ENCODE assay signal across 12 cellular contexts in the genomic region with DNA sequence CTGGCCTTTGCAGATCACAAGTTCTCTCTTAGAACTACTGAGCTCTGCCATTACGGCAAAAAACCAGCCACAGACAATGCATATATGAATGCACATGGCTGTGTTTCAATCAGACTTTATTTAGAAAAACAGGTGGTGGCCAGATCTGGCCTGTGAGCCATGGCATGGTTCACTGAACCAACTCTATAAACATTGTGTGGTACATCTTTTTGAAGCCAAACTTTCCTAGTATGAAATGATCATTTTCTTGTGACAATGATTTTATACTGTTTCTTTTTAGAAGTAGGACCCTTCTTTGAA.
DNase-seq lines count a peak whose midpoint lies in the region; ATAC-seq, FAIRE-seq and TF ChIP-seq lines count a peak whose summit lies in the region.
"Had no signal": no experiment of that assay in that cellular context is flagged by ENCODE, and none has a peak within 500 bp of the region (broad histone marks: within the 10 kb centered on the region; RNA-seq: fewer than 3 reads in every experiment).

No MANE protein-coding gene starts in this region.

- H3K4me3 ChIP-seq in CD8-positive, alpha-beta T cell (ENCODE audit: low read depth, low read length): no peak overlapping the region
- H3K4me3 ChIP-seq in kidney (ENCODE audit: low read length in 2 of 2): no peak overlapping the region
- H3K4me3 ChIP-seq in transverse colon: no peak overlapping the region
- H3K4me3 ChIP-seq: adrenal gland, suprapubic skin had no signal

- H3K27ac ChIP-seq in CD8-positive, alpha-beta T cell (ENCODE audit: low read depth, low read length): no peak overlapping the region
- H3K27ac ChIP-seq in kidney (ENCODE audit: low read depth in 2 of 2, low read length in 2 of 2) (no peak overlapping the region), transverse colon (no peak overlapping the region)
- H3K27ac ChIP-seq: adrenal gland, suprapubic skin had no signal

- no peak for ATAC-seq in CD8-positive, alpha-beta T cell
- peak; percentile 40 for ATAC-seq in GM18867 (IDR thresholded peaks at IDR 0.05; ENCODE audit: unreplicated experiment)
- peak; percentile 40 for ATAC-seq in HG02943 (IDR thresholded peaks at IDR 0.05; ENCODE audit: low read depth, unreplicated experiment)
- ATAC-seq: esophagus mucosa had no signal

- no peak for TF ChIP-seq POLR2A in transverse colon (IDR thresholded peaks at IDR 0.05)

- H3K9ac ChIP-seq in kidney (ENCODE audit: low read length in 2 of 2): no peak overlapping the region

- POLR2A ChIA-PET in CD8-positive, alpha-beta T cell (lab: Charles Lee): interaction anchor here (1.0 to 7.5 kb wide), 11 partner anchors 8 to 109 kb away, joined by 3 to 115 read pairs (median 5); partner anchors contain the start of genes AMZ2, ARSG and SLC16A6
- POLR2A ChIA-PET in activated CD4-positive, alpha-beta memory T cell treated with anti-CD3 and anti-CD28 coated beads, Interleukin-2, amount 10 ng/mL, durations not matched to agents 7 days and 5 days (lab: Charles Lee): interaction anchor here (1.6 to 9.1 kb wide), 11 partner anchors 16 to 279 kb away, joined by 4 to 153 read pairs (median 27); partner anchors contain the start of genes AMZ2, ARSG, SLC16A6 and WIPI1

- CTCF ChIA-PET in CD8-positive, alpha-beta T cell (lab: Charles Lee): interaction anchor here (0.6 to 13.1 kb wide), 5 partner anchors 10 to 797 kb away, joined by 3 to 226 read pairs (median 7); no protein-coding TSS in a partner anchor
- CTCF ChIA-PET in activated CD4-positive, alpha-beta memory T cell treated with anti-CD3 and anti-CD28 coated beads, Interleukin-2, amount 10 ng/mL, durations not matched to agents 7 days and 5 days (lab: Charles Lee): interaction anchor here (0.6 to 10.0 kb wide), 10 partner anchors 10 to 316 kb away, joined by 3 to 105 read pairs (median 14); partner anchors contain the start of gene AMZ2

- no peak for FAIRE-seq in kidney (lab: Jason Lieb, UNC)

- peak overlapping the region; percentile 85 for H3K4me3 Mint-ChIP-seq in CD8-positive, alpha-beta T cell
- peak overlapping the region; percentile 81 for H3K4me3 Mint-ChIP-seq in activated CD4-positive, alpha-beta memory T cell treated with anti-CD3 and anti-CD28 coated beads, Interleukin-2, amount 10 ng/mL, durations not matched to agents 7 days and 5 days

- H3K27ac Mint-ChIP-seq in CD8-positive, alpha-beta T cell: peak overlapping the region; percentile 76
- H3K27ac Mint-ChIP-seq in activated CD4-positive, alpha-beta memory T cell treated with anti-CD3 and anti-CD28 coated beads, Interleukin-2, amount 10 ng/mL, durations not matched to agents 7 days and 5 days: peak overlapping the region; percentile 80

- H3K4me1 Mint-ChIP-seq in CD8-positive, alpha-beta T cell (ENCODE audit: low read depth): peaks cover 66% of the 10 kb centered on the region
- H3K4me1 Mint-ChIP-seq in activated CD4-positive, alpha-beta memory T cell treated with anti-CD3 and anti-CD28 coated beads, Interleukin-2, amount 10 ng/mL, durations not matched to agents 7 days and 5 days: peaks cover 52% of the 10 kb centered on the region

- intact Hi-C loops in CD8-positive, alpha-beta T cell (cut with DNase I, micrococcal nuclease): loop anchor here (5.0 to 10.0 kb wide), 5 partner anchors 65 to 330 kb away; partner anchors contain the start of genes AMZ2 (in 2 of the 2), KPNA2 (in 1 of the 2) and PRKAR1A (in 1 of the 2)
- intact Hi-C loops in kidney (cut with DNase I) (no loop called here), transverse colon (cut with DNase I; ENCODE audit: low total_unique reads) (no loop called here)

- in situ Hi-C loops in transverse colon (cut with MboI; ENCODE audit: low pct_ligation_motif_present in 1 of 4, low pct_unique_long_range_greater_than_20kb in 1 of 4, low sequenced_read_pairs in 3 of 4): no loop called here

- no peaks in the 10 kb centered on the region for H3K9me3 Mint-ChIP-seq in CD8-positive, alpha-beta T cell
- peaks cover 3% of the 10 kb centered on the region for H3K9me3 Mint-ChIP-seq in activated CD4-positive, alpha-beta memory T cell treated with anti-CD3 and anti-CD28 coated beads, Interleukin-2, amount 10 ng/mL, durations not matched to agents 7 days and 5 days

- no peaks in the 10 kb centered on the region for H3K9me3 ChIP-seq in CD8-positive, alpha-beta T cell (ENCODE audit: low read length)
- H3K9me3 ChIP-seq in kidney (ENCODE audit: control insufficient read depth in 1 of 2, low read length in 2 of 2): no peaks in the 10 kb centered on the region
- no peaks in the 10 kb centered on the region for H3K9me3 ChIP-seq in transverse colon
- H3K9me3 ChIP-seq: adrenal gland, suprapubic skin had no signal

- no peak for TF ChIP-seq CTCF in CD8-positive, alpha-beta T cell (IDR thresholded peaks at IDR 0.05)
- TF ChIP-seq CTCF in kidney (IDR thresholded peaks at IDR 0.05; ENCODE audit: borderline replicate concordance, extremely low read depth, insufficient read depth) (no peak), transverse colon (IDR thresholded peaks at IDR 0.05) (no peak)

- H3K36me3 Mint-ChIP-seq in CD8-positive, alpha-beta T cell: no peaks in the 10 kb centered on the region
- peaks cover 11% of the 10 kb centered on the region for H3K36me3 Mint-ChIP-seq in activated CD4-positive, alpha-beta memory T cell treated with anti-CD3 and anti-CD28 coated beads, Interleukin-2, amount 10 ng/mL, durations not matched to agents 7 days and 5 days (ENCODE audit: low read depth)

- TF ChIP-seq EP300 in transverse colon (IDR thresholded peaks at IDR 0.05; ENCODE audit: low read depth): no peak

- WGBS in transverse colon (ENCODE audit: low coverage in 1 of 2), 2 donors: 86 to 87% methylated on average over 1 of the region's 1 CpG

- no peak for DNase-seq in CD8-positive, alpha-beta T cell
- no peak for DNase-seq in activated CD4-positive, alpha-beta memory T cell treated with anti-CD3 and anti-CD28 coated beads, Interleukin-2, amount 10 ng/mL, durations not matched to agents 7 days and 5 days
- DNase-seq in kidney (no peak), putamen (ENCODE audit: low spot score) (no peak), HuH-7.5 (ENCODE audit: low spot score) (no peak), transverse colon (no peak)
- DNase-seq: NCI-H1930 had no signal

- peaks cover 60% of the 10 kb centered on the region for H3K4me1 ChIP-seq in CD8-positive, alpha-beta T cell (ENCODE audit: insufficient read depth, low read length)
- H3K4me1 ChIP-seq in kidney (ENCODE audit: control insufficient read depth in 1 of 2, insufficient read depth in 1 of 2, low read depth in 1 of 2, low read length in 2 of 2): no peaks in the 10 kb centered on the region
- H3K4me1 ChIP-seq in transverse colon: no peaks in the 10 kb centered on the region
- H3K4me1 ChIP-seq: adrenal gland, suprapubic skin had no signal

- H3K27me3 Mint-ChIP-seq in CD8-positive, alpha-beta T cell (ENCODE audit: low read depth): no peaks in the 10 kb centered on the region
- no peaks in the 10 kb centered on the region for H3K27me3 Mint-ChIP-seq in activated CD4-positive, alpha-beta memory T cell treated with anti-CD3 and anti-CD28 coated beads, Interleukin-2, amount 10 ng/mL, durations not matched to agents 7 days and 5 days

- H3K27me3 ChIP-seq in CD8-positive, alpha-beta T cell (ENCODE audit: insufficient read depth, low read length): no peaks in the 10 kb centered on the region
- no peaks in the 10 kb centered on the region for H3K27me3 ChIP-seq in transverse colon
- H3K27me3 ChIP-seq: adrenal gland, suprapubic skin had no signal

- no peaks in the 10 kb centered on the region for H3K36me3 ChIP-seq in CD8-positive, alpha-beta T cell (ENCODE audit: insufficient read depth, low read length)
- H3K36me3 ChIP-seq in kidney (ENCODE audit: control insufficient read depth in 1 of 2, insufficient read depth in 2 of 2, low read length in 2 of 2) (no peaks in the 10 kb centered on the region), transverse colon (no peaks in the 10 kb centered on the region)
- H3K36me3 ChIP-seq: adrenal gland, suprapubic skin had no signal

Comparison
In these comparisons a context has a peak if more than half of its experiments do, and no peak if none do; other contexts are left out.
1. intact Hi-C loops: an anchor here in CD8-positive, alpha-beta T cell (5.0 to 10.0 kb wide); none called in kidney and transverse colon.